ENCODE assay signal across 25 cellular contexts in the genomic region with DNA sequence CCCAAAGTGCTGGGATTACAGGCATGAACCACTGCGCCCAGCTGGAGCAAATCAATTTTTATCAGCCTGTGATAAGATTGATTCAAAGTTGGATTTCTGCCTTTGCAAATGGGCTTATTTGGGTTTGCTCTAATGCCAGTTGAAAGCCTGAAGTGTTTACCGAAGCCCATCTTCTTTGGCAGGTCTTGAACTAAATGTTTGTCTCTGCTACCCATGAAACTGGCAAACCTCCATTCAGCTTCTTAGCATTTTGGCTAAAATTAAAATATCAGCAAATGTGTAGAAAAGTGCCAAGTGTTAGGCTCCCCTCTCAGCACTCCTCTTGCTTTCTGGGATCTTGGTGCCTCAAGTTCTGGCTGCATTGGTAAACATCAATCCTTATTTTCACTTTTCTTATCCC.
"Had no signal": no experiment of that assay in that cellular context is flagged by ENCODE, and none has a peak within 500 bp of the region (broad histone marks: within the 10 kb centered on the region; RNA-seq: fewer than 3 reads in every experiment).

No MANE protein-coding gene starts in this region.

- H3K4me3 ChIP-seq: SK-N-MC had no signal

- ATAC-seq: activated T-helper 17 cell treated with anti-CD3 and anti-CD28 coated beads, Interleukin-2, amount 50 U/mL, for 72 hours; Panc1; Right ventricle myocardium inferior; T-cell had no signal

- H3K27ac ChIP-seq: SK-N-MC had no signal

- DNase-seq: activated B cell treated with CpG ODN at 0.5 μM for 24 hours; activated CD4-positive, alpha-beta memory T cell treated with anti-CD3 and anti-CD28 coated beads for 36 hours; activated CD4-positive, alpha-beta T cell treated with anti-CD3 and anti-CD28 coated beads for 1 hour; activated CD4-positive, alpha-beta T cell treated with anti-CD3 and anti-CD28 coated beads, Interleukin-2, amount 10 ng/mL, durations not matched to agents 7 days and 5 days; activated gamma-delta T cell; activated naive CD4-positive, alpha-beta T cell treated with anti-CD3 and anti-CD28 coated beads for 36 hours; activated T-cell treated with anti-CD3 and anti-CD28 coated beads for 4 hours; activated T-cell treated with anti-CD3 and anti-CD28 coated beads, Interleukin-2, amount 50 U/mL, for 48 hours; Kasumi-1; KBM-7; NCI-H1048; NCI-H1417 treated with DMSO at 0.1 percent for 48 hours; NCI-H1694; NCI-H2029; NCI-H2107; NCI-H524 treated with DMSO at 0.1 percent for 48 hours; NCI-H748 treated with DMSO at 0.1 percent for 48 hours; RPMI8226; T-cell; T-helper 2 cell; T1000 had no signal
